22 cellular contexts compared by ENCODE assay signal in genomic region chr3:12582730-12583129, GRCh38. TPM values are rescaled to one million over a fixed set of nuclear protein-coding genes. Genes with fewer than 3 reads are reported as not detected.
"Had no signal": no experiment of that assay in that cellular context is flagged by ENCODE, and none has a peak within 500 bp of the region (broad histone marks: within the 10 kb centered on the region; RNA-seq: fewer than 3 reads in every experiment).

No MANE protein-coding gene starts in this region.

- H3K27ac ChIP-seq: coronary artery, thyroid gland, VCaP had no signal

- H3K9me3 Mint-ChIP-seq: activated CD4-positive, alpha-beta memory T cell treated with anti-CD3 and anti-CD28 coated beads for 36 hours; activated naive CD4-positive, alpha-beta T cell treated with anti-CD3 and anti-CD28 coated beads, Interleukin-2, amount 50 U/mL, for 24 hours; activated T-cell treated with anti-CD3 and anti-CD28 coated beads, Interleukin-2, amount 50 U/mL, for 4 hours; brain; central memory CD8-positive, alpha-beta T cell; memory B cell had no signal

- H3K4me1 Mint-ChIP-seq: brain had no signal

- ATAC-seq: activated T-cell treated with anti-CD3 and anti-CD28 coated beads, Interleukin-2, amount 50 U/mL, for 4 hours; esophagus mucosa; gastrocnemius medialis; heart left ventricle had no signal

- H3K4me3 Mint-ChIP-seq: activated CD4-positive, alpha-beta memory T cell treated with anti-CD3 and anti-CD28 coated beads for 36 hours; activated naive CD4-positive, alpha-beta T cell treated with anti-CD3 and anti-CD28 coated beads, Interleukin-2, amount 50 U/mL, for 24 hours; activated T-cell treated with anti-CD3 and anti-CD28 coated beads, Interleukin-2, amount 50 U/mL, for 4 hours; brain; central memory CD8-positive, alpha-beta T cell; memory B cell had no signal

- H3K9me3 ChIP-seq: gastrocnemius medialis, heart left ventricle, thyroid gland had no signal

- H3K27me3 Mint-ChIP-seq: activated CD4-positive, alpha-beta memory T cell treated with anti-CD3 and anti-CD28 coated beads for 36 hours; activated naive CD4-positive, alpha-beta T cell treated with anti-CD3 and anti-CD28 coated beads, Interleukin-2, amount 50 U/mL, for 24 hours; brain; central memory CD8-positive, alpha-beta T cell; memory B cell had no signal

- H3K4me3 ChIP-seq: coronary artery, gastrocnemius medialis, heart left ventricle, thyroid gland had no signal

- H3K27ac Mint-ChIP-seq: activated CD4-positive, alpha-beta memory T cell treated with anti-CD3 and anti-CD28 coated beads for 36 hours; activated naive CD4-positive, alpha-beta T cell treated with anti-CD3 and anti-CD28 coated beads, Interleukin-2, amount 50 U/mL, for 24 hours; memory B cell had no signal

- H3K27me3 ChIP-seq: gastrocnemius medialis, heart left ventricle, thyroid gland had no signal

- DNase-seq: activated CD4-positive, alpha-beta memory T cell treated with anti-CD3 and anti-CD28 coated beads for 36 hours; activated CD4-positive, CD25-positive, alpha-beta regulatory T cell treated with anti-CD3 and anti-CD28 coated beads, Interleukin-2, amount 50 U/mL, for 72 hours; activated effector memory CD4-positive, alpha-beta T cell treated with anti-CD3 and anti-CD28 coated beads, Interleukin-2, amount 50 U/mL, for 16 hours; activated T-cell treated with anti-CD3 and anti-CD28 coated beads, Interleukin-2, amount 50 U/mL, for 4 hours; amygdala; gastrocnemius medialis; heart left ventricle; kidney glomerular epithelial cell; stimulated activated CD8-positive, alpha-beta memory T cell treated with anti-CD3 and anti-CD28 coated beads, Interleukin-4, amount 100 ng/mL, for 48 hours; stimulated activated naive CD4-positive, alpha-beta T cell; SW 1271; T-helper 2 cell; thyroid gland had no signal

RNA-seq across cellular contexts. Expression of gene MKRN2OS, which starts 37.4 kb away (rescaled TPM):
- total RNA-seq: activated CD4-positive, alpha-beta memory T cell treated with anti-CD3 and anti-CD28 coated beads for 36 hours; activated T-cell treated with anti-CD3 and anti-CD28 coated beads, Interleukin-2, amount 50 U/mL, for 4 hours; mononuclear cell; osteocyte; thyroid gland had no signal
